8 cellular contexts compared by ENCODE assay signal in genomic region chr10:59880976-59881510, GRCh38. TPM values are rescaled to one million over a fixed set of nuclear protein-coding genes. Genes with fewer than 3 reads are reported as not detected.
DNase-seq lines count a peak whose midpoint lies in the region; ATAC-seq and TF ChIP-seq lines count a peak whose summit lies in the region.

No MANE protein-coding gene starts in this region.

- H3K4me3 ChIP-seq in DOHH2 (ENCODE audit: low read length) (no peak overlapping the region), OCI-LY3 (ENCODE audit: low read length) (peak overlapping the region; percentile 65), epithelial cell of esophagus (ENCODE audit: low read length) (no peak overlapping the region)

- H3K36me3 ChIP-seq in DOHH2 (ENCODE audit: control insufficient read depth, low read length), result peaks cover 5% of the 10 kb centered on the region
- H3K36me3 ChIP-seq in OCI-LY3 (replicated peaks; ENCODE audit: low read depth, low read length), result no peaks in the 10 kb centered on the region

- DNase-seq in epithelial cell of esophagus (ENCODE audit: low read depth) (peak; percentile 27), NOMO-1 (lab: John Stamatoyannopoulos, UW; ENCODE audit: unreplicated experiment in 2 of 2) (no peak), KG1 (lab: John Stamatoyannopoulos, UW) (no peak), sciatic nerve (ENCODE audit: low spot score) (no peak), 8988T (no peak)

- intact Hi-C loops in sciatic nerve (cut with DNase I), result no loop called here

- no peaks in the 10 kb centered on the region for H3K9me3 ChIP-seq in DOHH2 (ENCODE audit: control insufficient read depth, insufficient read depth, low read length)
- H3K9me3 ChIP-seq in OCI-LY3 (ENCODE audit: insufficient read depth, low read length), result no peaks in the 10 kb centered on the region

- H3K4me1 ChIP-seq in DOHH2 (ENCODE audit: control insufficient read depth, low read length) (peaks cover 89% of the 10 kb centered on the region), OCI-LY3 (ENCODE audit: low read length) (peaks cover 82% of the 10 kb centered on the region)

- no peak overlapping the region for H3K27ac ChIP-seq in DOHH2 (ENCODE audit: low read depth, low read length)
- H3K27ac ChIP-seq in OCI-LY3 (ENCODE audit: low read length), result peak overlapping the region; percentile 71

- H3K4me2 ChIP-seq in DOHH2 (ENCODE audit: low read length) (peak overlapping the region; percentile 11; the same call in 1 of the 2 replicates), OCI-LY3 (ENCODE audit: low read length) (peak overlapping the region; percentile 82)

- H3F3A ChIP-seq in DOHH2 (ENCODE audit: control insufficient read depth, insufficient read depth), result peaks cover 6% of the 10 kb centered on the region

- H2AFZ ChIP-seq in OCI-LY3 (ENCODE audit: low read depth, low read length), result no peak overlapping the region

- H3K9ac ChIP-seq in OCI-LY3 (ENCODE audit: low read length), result peak overlapping the region; percentile 40; the same call in 1 of the 2 replicates

- ATAC-seq in GM21529 (IDR thresholded peaks at IDR 0.05; ENCODE audit: unreplicated experiment) (peak; percentile 67), sciatic nerve (no peak)

- H3K9me2 ChIP-seq in DOHH2 (replicated peaks; ENCODE audit: control insufficient read depth, low read length), result no peaks in the 10 kb centered on the region

- peaks cover 35% of the 10 kb centered on the region for H4K20me1 ChIP-seq in DOHH2 (ENCODE audit: control insufficient read depth, insufficient read depth, low read depth, low read length)
- H4K20me1 ChIP-seq in OCI-LY3 (ENCODE audit: insufficient read depth, low read length), result peaks cover 74% of the 10 kb centered on the region

- TF ChIP-seq CTCF in DOHH2 (IDR thresholded peaks at IDR 0.05; ENCODE audit: low read depth, low read length, poor library complexity, severe bottlenecking), result no peak
- no peak for TF ChIP-seq CTCF in OCI-LY3 (IDR thresholded peaks at IDR 0.05; ENCODE audit: low read depth, low read length)
- no peak for TF ChIP-seq CTCF in epithelial cell of esophagus (IDR thresholded peaks at IDR 0.05; ENCODE audit: insufficient read depth, low read depth, low read length, missing control alignments)

- H3K79me2 ChIP-seq in DOHH2 (ENCODE audit: control insufficient read depth, low read length) (peaks cover 86% of the 10 kb centered on the region), OCI-LY3 (ENCODE audit: low read length) (peaks cover 65% of the 10 kb centered on the region)

- H3K27me3 ChIP-seq in DOHH2 (ENCODE audit: control insufficient read depth, low read length), result no peaks in the 10 kb centered on the region
- H3K27me3 ChIP-seq in OCI-LY3 (ENCODE audit: low read depth, low read length), result peaks cover 8% of the 10 kb centered on the region

RNA-seq across cellular contexts. Expression of gene CCDC6, which starts 25.3 kb away (rescaled TPM):
- 36.2 TPM for total RNA-seq in sciatic nerve
